Comparison of ENCODE assay signal across 30 cellular contexts in genomic region chr10:79985481-79986072, GRCh38. TPM values are rescaled to one million over a fixed set of nuclear protein-coding genes. Genes with fewer than 3 reads are reported as not detected.
DNase-seq lines count a peak whose midpoint lies in the region; ATAC-seq, FAIRE-seq and TF ChIP-seq lines count a peak whose summit lies in the region.
"Had no signal": no experiment of that assay in that cellular context is flagged by ENCODE, and none has a peak within 500 bp of the region (broad histone marks: within the 10 kb centered on the region; RNA-seq: fewer than 3 reads in every experiment).

No MANE protein-coding gene starts in this region.

- H3K4me3 Mint-ChIP-seq in activated T-cell treated with anti-CD3 and anti-CD28 coated beads, Interleukin-2, amount 50 U/mL, for 72 hours: peak overlapping the region; percentile 11 to 57

- H4K8ac ChIP-seq in neuronal stem cell (ENCODE audit: low read depth, low read length): no peak overlapping the region

- no peak overlapping the region for H2AK5ac ChIP-seq in neuronal stem cell (ENCODE audit: low read depth, low read length)

- ATAC-seq in activated T-cell treated with anti-CD3 and anti-CD28 coated beads, Interleukin-2, amount 50 U/mL, for 72 hours (replicated peaks in 1 of 2): no peak
- no peak for ATAC-seq in HG03108 (IDR thresholded peaks at IDR 0.05; ENCODE audit: unreplicated experiment)
- ATAC-seq: A549, gastrocnemius medialis, K562 had no signal

- no peak overlapping the region for H2BK15ac ChIP-seq in neuronal stem cell (ENCODE audit: low read length)

- no peak overlapping the region for H2AFZ ChIP-seq in neuronal stem cell (ENCODE audit: low read length)

- no peak overlapping the region for H2BK5ac ChIP-seq in neuronal stem cell (ENCODE audit: low read length)

- peaks cover 71% of the 10 kb centered on the region for H3K27me3 Mint-ChIP-seq in activated T-cell treated with anti-CD3 and anti-CD28 coated beads, Interleukin-2, amount 50 U/mL, for 72 hours (ENCODE audit: low read depth)

- H4K91ac ChIP-seq in neuronal stem cell (ENCODE audit: low read depth, low read length, poor library complexity): no peak overlapping the region

- no peak for TF ChIP-seq CTCF in bronchial epithelial cell (IDR thresholded peaks at IDR 0.05; ENCODE audit: insufficient read depth, low read length, severe bottlenecking)

- no peak for FAIRE-seq in bronchial epithelial cell (lab: Jason Lieb, UNC)
- FAIRE-seq: A549, colon, H1, K562, kidney had no signal

- H3K4me1 Mint-ChIP-seq in activated T-cell treated with anti-CD3 and anti-CD28 coated beads, Interleukin-2, amount 50 U/mL, for 72 hours (ENCODE audit: low read depth): peaks cover 43% of the 10 kb centered on the region

- H3K4ac ChIP-seq in neuronal stem cell (ENCODE audit: low read length): no peak overlapping the region

- no peak overlapping the region for H2BK120ac ChIP-seq in neuronal stem cell (ENCODE audit: low read depth, low read length)

- H3K4me1 ChIP-seq in neuronal stem cell (ENCODE audit: control insufficient read depth in 2 of 2, insufficient read depth in 1 of 2, low read depth in 1 of 2, low read length in 2 of 2): no peaks in the 10 kb centered on the region

- no peaks in the 10 kb centered on the region for H3K79me1 ChIP-seq in neuronal stem cell (ENCODE audit: low read depth, low read length)

- no peaks in the 10 kb centered on the region for H3K27me3 ChIP-seq in bronchial epithelial cell (ENCODE audit: control insufficient read depth, insufficient read depth, low read length)
- H3K27me3 ChIP-seq in neuronal stem cell (ENCODE audit: control insufficient read depth in 3 of 3, insufficient read depth in 3 of 3, low read depth in 1 of 3, low read length in 3 of 3): peaks cover 6 to 55% (median 23%) of the 10 kb centered on the region in 3 experiments
- H3K27me3 ChIP-seq: gastrocnemius medialis had no signal

- H3K9me3 ChIP-seq in neuronal stem cell (replicated peaks in 1 of 2; ENCODE audit: control insufficient read depth in 2 of 2, insufficient read depth in 1 of 2, low read depth in 1 of 2, low read length in 2 of 2): no peaks in the 10 kb centered on the region

- H2BK12ac ChIP-seq in neuronal stem cell (ENCODE audit: low read length): no peak overlapping the region

- H3K4me3 ChIP-seq in bronchial epithelial cell (ENCODE audit: low read depth, low read length) (no peak overlapping the region), neuronal stem cell (ENCODE audit: low read length in 2 of 2) (peak overlapping the region in 1 of 2 donors; percentile 53)
- H3K4me3 ChIP-seq: A549, esophagus muscularis mucosa, gastrocnemius medialis, K562, skin epidermis, upper lobe of right lung had no signal

- H3K14ac ChIP-seq in neuronal stem cell (ENCODE audit: low read length): no peak overlapping the region

- no peak overlapping the region for H3K27ac ChIP-seq in neuronal stem cell (replicated peaks; ENCODE audit: low read length)
- H3K27ac ChIP-seq: A549, esophagus muscularis mucosa, gastrocnemius medialis, skin epidermis, upper lobe of right lung, VCaP had no signal

- WGBS in neuronal stem cell (ENCODE audit: extremely low coverage in 2 of 2, insufficient read length in 2 of 2, insufficient replicate concordance in 1 of 2), 2 donors: no CpG with 5 or more reads among the region's 3 CpGs

- H3K36me3 ChIP-seq in bronchial epithelial cell (ENCODE audit: control insufficient read depth, insufficient read depth, low read length): no peaks in the 10 kb centered on the region
- no peaks in the 10 kb centered on the region for H3K36me3 ChIP-seq in neuronal stem cell (replicated peaks in 1 of 2; ENCODE audit: control insufficient read depth in 2 of 2, insufficient read depth in 2 of 2, low read length in 2 of 2)
- H3K36me3 ChIP-seq: esophagus muscularis mucosa, gastrocnemius medialis, upper lobe of right lung had no signal

- no peak overlapping the region for H3K23ac ChIP-seq in neuronal stem cell (ENCODE audit: low read depth, low read length, poor library complexity)

- peak overlapping the region; percentile 58 for H3K18ac ChIP-seq in neuronal stem cell (ENCODE audit: low read length)

- DNase-seq in activated T-cell treated with anti-CD3 and anti-CD28 coated beads, Interleukin-2, amount 50 U/mL, for 72 hours: peak in 1 of 2 donors; percentile 1
- DNase-seq in activated T-cell treated with anti-CD3 and anti-CD28 coated beads for 4 hours (no peak), NCI-H226 (peak; percentile 81), bronchial epithelial cell (ENCODE audit: low read depth) (peak; percentile 42), neuronal stem cell (ENCODE audit: low spot score) (no peak), NCI-H1417 (lab: John Stamatoyannopoulos, UW) (no peak), AG20443 (ENCODE audit: low spot score) (no peak)
- DNase-seq: activated gamma-delta T cell treated with Interleukin-2 at 50 U/mL for 16 hours; amniotic stem cell; COR-L47; effector memory CD4-positive, alpha-beta T cell; gastrocnemius medialis; kidney; MM.1S; NCI-H187; SK-N-SH; substantia nigra had no signal

- no peak overlapping the region for H3K4me2 ChIP-seq in neuronal stem cell (ENCODE audit: insufficient read depth, low read length, poor library complexity, severe bottlenecking)
- H3K4me2 ChIP-seq: A549, SK-N-SH had no signal

- H3K9me3 Mint-ChIP-seq in activated T-cell treated with anti-CD3 and anti-CD28 coated beads, Interleukin-2, amount 50 U/mL, for 72 hours: peaks cover 3 to 5% of the 10 kb centered on the region in 2 donors

- H3K36me3 Mint-ChIP-seq in activated T-cell treated with anti-CD3 and anti-CD28 coated beads, Interleukin-2, amount 50 U/mL, for 72 hours (ENCODE audit: insufficient read depth in 2 of 2): peaks cover 7 to 12% of the 10 kb centered on the region in 2 donors

- H3K27ac Mint-ChIP-seq in activated T-cell treated with anti-CD3 and anti-CD28 coated beads, Interleukin-2, amount 50 U/mL, for 72 hours: no peak overlapping the region

- H3K9ac ChIP-seq in neuronal stem cell (ENCODE audit: low read depth, low read length, poor library complexity): no peak overlapping the region
- H3K9ac ChIP-seq: SK-N-SH had no signal

RNA-seq across cellular contexts. Expression of gene SFTPD, which starts 36.7 kb away (rescaled TPM):
- not detected for total RNA-seq in activated T-cell treated with anti-CD3 and anti-CD28 coated beads, Interleukin-2, amount 50 U/mL, for 72 hours
- 0.77 and 0.79 TPM in 2 replicates for total RNA-seq in bronchial epithelial cell
- polyA plus RNA-seq in neuronal stem cell (2013, experiment 1 of 2): 0.08 TPM
- 0.08 TPM for polyA plus RNA-seq in neuronal stem cell (2013, experiment 2 of 2)
- total RNA-seq: HT-29; lung microvascular endothelial cell; T-helper 2 cell treated with Interferon-gamma antibody and Interleukin-4, amounts not matched to agents 100 ng/mL and 5 ng/mL, for 36 hours had no signal
- polyA plus RNA-seq: BJ, K562 had no signal

Comparison
In these comparisons a context has a peak if more than half of its experiments do, and no peak if none do; other contexts are left out.
1. DNase-seq: peak in NCI-H226 (single experiment) and bronchial epithelial cell (single experiment); none in activated T-cell treated with anti-CD3 and anti-CD28 coated beads for 4 hours (single experiment), neuronal stem cell (single experiment), NCI-H1417 (0 of 3) and AG20443 (single experiment).